ENCODE assay signal across 9 cellular contexts in the genomic region with DNA sequence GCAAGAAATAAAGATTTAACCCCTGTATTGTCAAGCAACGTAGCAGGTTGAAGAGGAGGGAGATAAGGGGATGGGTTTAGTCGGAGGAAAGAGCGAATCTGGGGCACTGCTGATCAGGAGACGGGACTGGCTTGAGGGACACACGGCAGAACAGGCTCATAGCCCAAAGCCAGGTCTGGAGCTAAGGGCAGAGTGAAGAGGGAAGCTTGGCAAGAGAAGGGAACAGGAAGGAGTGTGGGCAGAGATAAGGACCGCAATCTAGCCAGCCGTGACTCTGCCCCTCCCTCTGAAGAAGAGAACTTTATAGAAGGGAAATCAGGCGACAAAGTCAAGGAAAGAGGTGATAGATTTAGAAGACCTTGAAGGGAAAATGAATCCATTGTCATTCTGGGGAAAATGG.
DNase-seq lines count a peak whose midpoint lies in the region; ATAC-seq and TF ChIP-seq lines count a peak whose summit lies in the region.
"Had no signal": no experiment of that assay in that cellular context is flagged by ENCODE, and none has a peak within 500 bp of the region (broad histone marks: within the 10 kb centered on the region; RNA-seq: fewer than 3 reads in every experiment).

No MANE protein-coding gene starts in this region.

- no peak for DNase-seq in activated T-cell treated with anti-CD3 and anti-CD28 coated beads, Interleukin-2, amount 50 U/mL, for 72 hours
- no peak for DNase-seq in activated T-cell treated with anti-CD3 and anti-CD28 coated beads for 4 hours
- peak; percentile 29 to 66 (median 59) for DNase-seq in right lobe of liver
- peak in 1 of 2 donors; percentile 74 for DNase-seq in upper lobe of left lung
- DNase-seq in SW 1271 (lab: John Stamatoyannopoulos, UW) = no peak
- DNase-seq in NCI-H1930 (lab: John Stamatoyannopoulos, UW) = no peak
- DNase-seq in activated naive CD4-positive, alpha-beta T cell treated with anti-CD3 and anti-CD28 coated beads, Interleukin-2, amount 10 ng/mL, durations not matched to agents 7 days and 5 days = no peak
- DNase-seq: activated CD4-positive, alpha-beta T cell treated with anti-CD3 and anti-CD28 coated beads for 1 hour had no signal

- no peak overlapping the region for H3K27ac Mint-ChIP-seq in activated T-cell treated with anti-CD3 and anti-CD28 coated beads, Interleukin-2, amount 50 U/mL, for 72 hours
- H3K27ac Mint-ChIP-seq in activated T-helper 17 cell treated with anti-CD3 and anti-CD28 coated beads, Interleukin-2, amount 50 U/mL, for 72 hours = peak overlapping the region; percentile 10
- no peak overlapping the region for H3K27ac Mint-ChIP-seq in activated naive CD4-positive, alpha-beta T cell treated with anti-CD3 and anti-CD28 coated beads, Interleukin-2, amount 10 ng/mL, durations not matched to agents 7 days and 5 days

- H3K27me3 ChIP-seq in right lobe of liver = no peaks in the 10 kb centered on the region
- H3K27me3 ChIP-seq in upper lobe of left lung = no peaks in the 10 kb centered on the region

- H3K36me3 Mint-ChIP-seq in activated T-cell treated with anti-CD3 and anti-CD28 coated beads, Interleukin-2, amount 50 U/mL, for 72 hours (ENCODE audit: insufficient read depth in 2 of 2) = no peaks in the 10 kb centered on the region
- H3K36me3 Mint-ChIP-seq in activated T-helper 17 cell treated with anti-CD3 and anti-CD28 coated beads, Interleukin-2, amount 50 U/mL, for 72 hours (ENCODE audit: low read depth) = no peaks in the 10 kb centered on the region
- H3K36me3 Mint-ChIP-seq in activated naive CD4-positive, alpha-beta T cell treated with anti-CD3 and anti-CD28 coated beads, Interleukin-2, amount 10 ng/mL, durations not matched to agents 7 days and 5 days = no peaks in the 10 kb centered on the region

- no peaks in the 10 kb centered on the region for H3K9me3 Mint-ChIP-seq in activated T-cell treated with anti-CD3 and anti-CD28 coated beads, Interleukin-2, amount 50 U/mL, for 72 hours
- H3K9me3 Mint-ChIP-seq in activated T-helper 17 cell treated with anti-CD3 and anti-CD28 coated beads, Interleukin-2, amount 50 U/mL, for 72 hours = no peaks in the 10 kb centered on the region
- no peaks in the 10 kb centered on the region for H3K9me3 Mint-ChIP-seq in activated naive CD4-positive, alpha-beta T cell treated with anti-CD3 and anti-CD28 coated beads, Interleukin-2, amount 10 ng/mL, durations not matched to agents 7 days and 5 days

- H3K27me3 Mint-ChIP-seq in activated T-cell treated with anti-CD3 and anti-CD28 coated beads, Interleukin-2, amount 50 U/mL, for 72 hours (ENCODE audit: low read depth) = peaks cover 51% of the 10 kb centered on the region
- peaks cover 34% of the 10 kb centered on the region for H3K27me3 Mint-ChIP-seq in activated T-helper 17 cell treated with anti-CD3 and anti-CD28 coated beads, Interleukin-2, amount 50 U/mL, for 72 hours
- H3K27me3 Mint-ChIP-seq in activated naive CD4-positive, alpha-beta T cell treated with anti-CD3 and anti-CD28 coated beads, Interleukin-2, amount 10 ng/mL, durations not matched to agents 7 days and 5 days = peaks cover 26% of the 10 kb centered on the region

- peak overlapping the region; percentile 58 to 75 for H3K4me3 Mint-ChIP-seq in activated T-cell treated with anti-CD3 and anti-CD28 coated beads, Interleukin-2, amount 50 U/mL, for 72 hours
- H3K4me3 Mint-ChIP-seq in activated T-helper 17 cell treated with anti-CD3 and anti-CD28 coated beads, Interleukin-2, amount 50 U/mL, for 72 hours = peak overlapping the region; percentile 42
- H3K4me3 Mint-ChIP-seq in activated naive CD4-positive, alpha-beta T cell treated with anti-CD3 and anti-CD28 coated beads, Interleukin-2, amount 10 ng/mL, durations not matched to agents 7 days and 5 days = no peak overlapping the region

- intact Hi-C loops in right lobe of liver (cut with DNase I) = loop anchor here (10.0 kb wide), 3 partner anchors 72 to 222 kb away; no protein-coding TSS in a partner anchor

- no peaks in the 10 kb centered on the region for H3K9me3 ChIP-seq in right lobe of liver
- H3K9me3 ChIP-seq in upper lobe of left lung = no peaks in the 10 kb centered on the region

- H3K4me1 ChIP-seq in right lobe of liver (peaks cover 0 to 12% (median 0%) of the 10 kb centered on the region in 4 donors), upper lobe of left lung (peaks cover 9 to 31% (median 20%) of the 10 kb centered on the region in 4 donors)

- CTCF ChIA-PET in activated naive CD4-positive, alpha-beta T cell treated with anti-CD3 and anti-CD28 coated beads, Interleukin-2, amount 10 ng/mL, durations not matched to agents 7 days and 5 days (lab: Charles Lee) = interaction anchor here (0.6 to 4.3 kb wide), 21 partner anchors 9 to 425 kb away, joined by 3 to 41 read pairs (median 5); no protein-coding TSS in a partner anchor

- WGBS in right lobe of liver (ENCODE audit: insufficient coverage, low coverage, low lambda C conversion rate, missing lambda C conversion rate) = 9% methylated on average over 8 of the region's 8 CpGs
- WGBS in upper lobe of left lung, 2 donors = 22 to 24% methylated on average over 8 of the region's 8 CpGs

- H3K36me3 ChIP-seq in right lobe of liver = no peaks in the 10 kb centered on the region
- H3K36me3 ChIP-seq in upper lobe of left lung = no peaks in the 10 kb centered on the region

- H3K27ac ChIP-seq in right lobe of liver (peak overlapping the region in 1 of 3 donors; percentile 6), upper lobe of left lung (peak overlapping the region in 2 of 4 donors; percentile 38 to 66)

- TF ChIP-seq CTCF in right lobe of liver (IDR thresholded peaks at IDR 0.05) = no peak
- no peak for TF ChIP-seq CTCF in upper lobe of left lung (IDR thresholded peaks at IDR 0.05)

- TF ChIP-seq POLR2A in right lobe of liver (IDR thresholded peaks at IDR 0.05) = no peak
- TF ChIP-seq POLR2A in upper lobe of left lung (IDR thresholded peaks at IDR 0.05) = no peak

- H3K4me1 Mint-ChIP-seq in activated T-cell treated with anti-CD3 and anti-CD28 coated beads, Interleukin-2, amount 50 U/mL, for 72 hours (ENCODE audit: low read depth) = peaks cover 26% of the 10 kb centered on the region
- peaks cover 5% of the 10 kb centered on the region for H3K4me1 Mint-ChIP-seq in activated T-helper 17 cell treated with anti-CD3 and anti-CD28 coated beads, Interleukin-2, amount 50 U/mL, for 72 hours
- peaks cover 21% of the 10 kb centered on the region for H3K4me1 Mint-ChIP-seq in activated naive CD4-positive, alpha-beta T cell treated with anti-CD3 and anti-CD28 coated beads, Interleukin-2, amount 10 ng/mL, durations not matched to agents 7 days and 5 days

- no peak for TF ChIP-seq EP300 in upper lobe of left lung (IDR thresholded peaks at IDR 0.05)

- peak overlapping the region in 2 of 3 donors; percentile 25 to 41 for H3K4me3 ChIP-seq in right lobe of liver
- peak overlapping the region in 2 of 4 donors; percentile 24 to 28 for H3K4me3 ChIP-seq in upper lobe of left lung

- no peak for ATAC-seq in activated T-cell treated with anti-CD3 and anti-CD28 coated beads, Interleukin-2, amount 50 U/mL, for 72 hours (replicated peaks in 1 of 2)
- ATAC-seq in activated T-helper 17 cell treated with anti-CD3 and anti-CD28 coated beads, Interleukin-2, amount 50 U/mL, for 72 hours (replicated peaks) = no peak
- peak; percentile 82 to 89 (median 88) for ATAC-seq in right lobe of liver
- ATAC-seq in upper lobe of left lung (ENCODE audit: low FRiP score in 2 of 2) = peak; percentile 70 to 78

Comparison
In these comparisons a context has a peak if more than half of its experiments do, and no peak if none do; other contexts are left out.
1. ATAC-seq: peak in right lobe of liver (4 of 4) and upper lobe of left lung (2 of 2); none in activated T-cell treated with anti-CD3 and anti-CD28 coated beads, Interleukin-2, amount 50 U/mL, for 72 hours (0 of 2) and activated T-helper 17 cell treated with anti-CD3 and anti-CD28 coated beads, Interleukin-2, amount 50 U/mL, for 72 hours (single experiment).
2. DNase-seq: peak in right lobe of liver (3 of 3); none in activated T-cell treated with anti-CD3 and anti-CD28 coated beads, Interleukin-2, amount 50 U/mL, for 72 hours (0 of 2), activated T-cell treated with anti-CD3 and anti-CD28 coated beads for 4 hours (single experiment), SW 1271 (0 of 2), NCI-H1930 (0 of 2) and activated naive CD4-positive, alpha-beta T cell treated with anti-CD3 and anti-CD28 coated beads, Interleukin-2, amount 10 ng/mL, durations not matched to agents 7 days and 5 days (single experiment).